ENCODE assay signal across 9 cellular contexts in the genomic region with DNA sequence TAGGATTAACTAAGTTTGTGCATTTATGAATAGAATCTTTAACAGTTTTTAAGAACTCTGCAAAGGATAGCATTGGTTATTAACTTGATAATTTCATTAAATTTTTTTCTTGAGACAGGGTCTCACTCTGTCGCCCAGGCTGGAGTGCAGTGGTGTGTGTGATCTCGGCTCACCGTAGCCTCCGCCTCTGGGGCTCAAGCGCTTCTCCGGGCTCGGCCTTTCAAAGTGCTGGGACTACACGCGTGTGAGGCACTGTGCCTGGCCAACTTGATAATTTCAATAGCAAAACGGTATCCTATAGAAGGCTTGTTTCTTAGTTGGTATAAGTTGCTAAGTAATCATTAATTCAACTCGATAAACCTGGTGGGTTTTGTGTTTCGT. TPM values are rescaled to one million over a fixed set of nuclear protein-coding genes. Genes with fewer than 3 reads are reported as not detected.
DNase-seq lines count a peak whose midpoint lies in the region; ATAC-seq and TF ChIP-seq lines count a peak whose summit lies in the region.
"Had no signal": no experiment of that assay in that cellular context is flagged by ENCODE, and none has a peak within 500 bp of the region (broad histone marks: within the 10 kb centered on the region; RNA-seq: fewer than 3 reads in every experiment).

No MANE protein-coding gene starts in this region.

- CTCF ChIA-PET in activated CD4-positive, alpha-beta T cell treated with anti-CD3 and anti-CD28 coated beads, Interleukin-2, amount 10 ng/mL, durations not matched to agents 7 days and 5 days (lab: Charles Lee): interaction anchor here (1.0 to 1.6 kb wide), 2 partner anchors 8 to 11 kb away, joined by 3 to 6 read pairs; no protein-coding TSS in a partner anchor

- peak overlapping the region; percentile 52 to 56 for H3K4me3 ChIP-seq in tibial artery

- POLR2A ChIA-PET in activated CD4-positive, alpha-beta T cell treated with anti-CD3 and anti-CD28 coated beads, Interleukin-2, amount 10 ng/mL, durations not matched to agents 7 days and 5 days (lab: Charles Lee): no interaction called here

- no peak for DNase-seq in activated CD4-positive, alpha-beta T cell treated with anti-CD3 and anti-CD28 coated beads, Interleukin-2, amount 10 ng/mL, durations not matched to agents 7 days and 5 days
- DNase-seq in activated CD4-positive, alpha-beta T cell treated with anti-CD3 and anti-CD28 coated beads for 48 hours: no peak
- no peak for DNase-seq in activated T-helper 1 cell treated with anti-CD3 and anti-CD28 coated beads, Interleukin-12 subunit alpha, Interleukin-12 subunit beta, Interleukin-2, Interleukin-4 antibody, amounts not matched to agents 30 ng/mL and 10 ng/mL and 1 ng/mL, durations not matched to agents 14 hours and 24 hours and 36 hours (ENCODE audit: low spot score)
- DNase-seq in iris pigment epithelial cell (ENCODE audit: low read depth) (peak; percentile 14), tibial artery (no peak), DMS153 (lab: John Stamatoyannopoulos, UW) (no peak), NCI-H82 treated with DMSO at 0.1 percent for 48 hours (lab: John Stamatoyannopoulos, UW; ENCODE audit: unreplicated experiment) (no peak)

- H3K4me1 ChIP-seq in tibial artery: peaks cover 0 to 20% (median 3%) of the 10 kb centered on the region in 4 donors

- H3K4me3 Mint-ChIP-seq in activated CD4-positive, alpha-beta T cell treated with anti-CD3 and anti-CD28 coated beads, Interleukin-2, amount 10 ng/mL, durations not matched to agents 7 days and 5 days: peak overlapping the region; percentile 70
- H3K4me3 Mint-ChIP-seq in activated T-helper 1 cell treated with anti-CD3 and anti-CD28 coated beads, Interleukin-12 subunit alpha, Interleukin-12 subunit beta, Interleukin-2, Interleukin-4 antibody, amounts not matched to agents 30 ng/mL and 10 ng/mL and 1 ng/mL, durations not matched to agents 14 hours and 24 hours and 36 hours: peak overlapping the region; percentile 42

- peaks cover 6% of the 10 kb centered on the region for H3K4me1 Mint-ChIP-seq in activated CD4-positive, alpha-beta T cell treated with anti-CD3 and anti-CD28 coated beads, Interleukin-2, amount 10 ng/mL, durations not matched to agents 7 days and 5 days
- peaks cover 10% of the 10 kb centered on the region for H3K4me1 Mint-ChIP-seq in activated T-helper 1 cell treated with anti-CD3 and anti-CD28 coated beads, Interleukin-12 subunit alpha, Interleukin-12 subunit beta, Interleukin-2, Interleukin-4 antibody, amounts not matched to agents 30 ng/mL and 10 ng/mL and 1 ng/mL, durations not matched to agents 14 hours and 24 hours and 36 hours (ENCODE audit: low read depth)

- no peaks in the 10 kb centered on the region for H3K9me3 ChIP-seq in tibial artery

- H3K27me3 Mint-ChIP-seq in activated CD4-positive, alpha-beta T cell treated with anti-CD3 and anti-CD28 coated beads, Interleukin-2, amount 10 ng/mL, durations not matched to agents 7 days and 5 days: no peaks in the 10 kb centered on the region
- H3K27me3 Mint-ChIP-seq in activated T-helper 1 cell treated with anti-CD3 and anti-CD28 coated beads, Interleukin-12 subunit alpha, Interleukin-12 subunit beta, Interleukin-2, Interleukin-4 antibody, amounts not matched to agents 30 ng/mL and 10 ng/mL and 1 ng/mL, durations not matched to agents 14 hours and 24 hours and 36 hours (ENCODE audit: insufficient read depth): peaks cover 3% of the 10 kb centered on the region

- peaks cover 2% of the 10 kb centered on the region for H3K36me3 Mint-ChIP-seq in activated CD4-positive, alpha-beta T cell treated with anti-CD3 and anti-CD28 coated beads, Interleukin-2, amount 10 ng/mL, durations not matched to agents 7 days and 5 days (ENCODE audit: low read depth)
- H3K36me3 Mint-ChIP-seq in activated T-helper 1 cell treated with anti-CD3 and anti-CD28 coated beads, Interleukin-12 subunit alpha, Interleukin-12 subunit beta, Interleukin-2, Interleukin-4 antibody, amounts not matched to agents 30 ng/mL and 10 ng/mL and 1 ng/mL, durations not matched to agents 14 hours and 24 hours and 36 hours (ENCODE audit: low read depth): peaks cover 8% of the 10 kb centered on the region

- no peaks in the 10 kb centered on the region for H3K36me3 ChIP-seq in tibial artery

- no peak overlapping the region for H3K27ac Mint-ChIP-seq in activated CD4-positive, alpha-beta T cell treated with anti-CD3 and anti-CD28 coated beads, Interleukin-2, amount 10 ng/mL, durations not matched to agents 7 days and 5 days
- H3K27ac Mint-ChIP-seq in activated T-helper 1 cell treated with anti-CD3 and anti-CD28 coated beads, Interleukin-12 subunit alpha, Interleukin-12 subunit beta, Interleukin-2, Interleukin-4 antibody, amounts not matched to agents 30 ng/mL and 10 ng/mL and 1 ng/mL, durations not matched to agents 14 hours and 24 hours and 36 hours: no peak overlapping the region

- H3K27me3 ChIP-seq in tibial artery: no peaks in the 10 kb centered on the region

- H3K9me3 Mint-ChIP-seq in activated CD4-positive, alpha-beta T cell treated with anti-CD3 and anti-CD28 coated beads, Interleukin-2, amount 10 ng/mL, durations not matched to agents 7 days and 5 days: no peaks in the 10 kb centered on the region
- H3K9me3 Mint-ChIP-seq in activated T-helper 1 cell treated with anti-CD3 and anti-CD28 coated beads, Interleukin-12 subunit alpha, Interleukin-12 subunit beta, Interleukin-2, Interleukin-4 antibody, amounts not matched to agents 30 ng/mL and 10 ng/mL and 1 ng/mL, durations not matched to agents 14 hours and 24 hours and 36 hours: no peaks in the 10 kb centered on the region

- peak; percentile 35 for ATAC-seq in HG03045 (IDR thresholded peaks at IDR 0.05; ENCODE audit: unreplicated experiment)

- intact Hi-C loops in activated T-helper 1 cell treated with anti-CD3 and anti-CD28 coated beads, Interleukin-12 subunit alpha, Interleukin-12 subunit beta, Interleukin-2, Interleukin-4 antibody, amounts not matched to agents 30 ng/mL and 10 ng/mL and 1 ng/mL, durations not matched to agents 14 hours and 24 hours and 36 hours (cut with micrococcal nuclease): loop anchor here (1.0 to 2.0 kb wide), 4 partner anchors 38 to 468 kb away; partner anchors contain the start of genes ADNP2, CTDP1, RBFA and TXNL4A
- intact Hi-C loops in tibial artery (cut with DNase I; ENCODE audit: low total_unique reads): loop anchor here (10.0 kb wide), 1 partner anchor 922 kb away; no protein-coding TSS in a partner anchor

- TF ChIP-seq CTCF in tibial artery (IDR thresholded peaks at IDR 0.05): no peak

- no peak overlapping the region for H3K27ac ChIP-seq in tibial artery
- H3K27ac ChIP-seq: epithelial cell of prostate had no signal

RNA-seq across cellular contexts. Expression of gene ADNP2, which starts 38.0 kb away (rescaled TPM):
- total RNA-seq in activated CD4-positive, alpha-beta T cell treated with anti-CD3 and anti-CD28 coated beads, Interleukin-2, amount 10 ng/mL, durations not matched to agents 7 days and 5 days: 10 to 100 TPM; 19.4 to 20.3 TPM
- 29.0 TPM in 2 replicates for total RNA-seq in activated T-helper 1 cell treated with anti-CD3 and anti-CD28 coated beads, Interleukin-12 subunit alpha, Interleukin-12 subunit beta, Interleukin-2, Interleukin-4 antibody, amounts not matched to agents 30 ng/mL and 10 ng/mL and 1 ng/mL, durations not matched to agents 14 hours and 24 hours and 36 hours
